ENCODE assay signal across 1 cellular context in the genomic region with DNA sequence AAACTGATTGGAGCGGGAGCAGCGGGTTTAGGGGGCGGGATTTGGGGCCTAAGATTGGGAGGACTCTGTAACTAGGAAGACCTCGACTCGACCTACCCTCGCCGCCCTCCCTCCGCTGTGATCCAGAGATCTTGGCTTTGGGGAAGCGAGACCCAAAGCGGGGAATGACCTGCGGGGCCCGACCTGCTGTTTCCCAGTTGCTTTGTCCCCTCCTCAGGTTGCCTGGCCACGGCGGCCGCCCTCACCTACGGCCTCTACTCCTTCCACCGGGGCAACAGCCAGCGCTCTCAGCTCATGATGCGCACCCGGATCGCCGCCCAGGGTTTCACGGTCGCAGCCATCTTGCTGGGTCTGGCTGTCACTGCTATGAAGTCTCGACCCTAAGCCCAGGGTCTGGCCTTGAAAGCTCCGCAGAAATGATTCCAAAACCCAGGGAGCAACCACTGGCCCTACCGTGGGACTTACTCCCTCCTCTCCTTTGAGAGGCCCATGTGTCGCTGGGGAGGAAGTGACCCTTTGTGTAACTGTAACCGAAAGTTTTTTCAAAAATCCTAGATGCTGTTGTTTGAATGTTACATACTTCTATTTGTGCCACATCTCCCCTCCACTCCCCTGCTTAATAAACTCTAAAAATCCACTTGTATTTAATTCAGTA.
TF ChIP-seq lines count a peak whose summit lies in the region.

No MANE protein-coding gene starts in this region.

TF ChIP-seq in K562, 482 proteins besides CTCF, POLR2A, EP300 and RAD21 (continued from another document and continues in another):
- TF ChIP-seq AFF1 (IDR thresholded peaks at IDR 0.05; ENCODE audit: low read depth in 1 of 2, partially characterized antibody in 2 of 2): no peak
- TF ChIP-seq, protein P1, sequence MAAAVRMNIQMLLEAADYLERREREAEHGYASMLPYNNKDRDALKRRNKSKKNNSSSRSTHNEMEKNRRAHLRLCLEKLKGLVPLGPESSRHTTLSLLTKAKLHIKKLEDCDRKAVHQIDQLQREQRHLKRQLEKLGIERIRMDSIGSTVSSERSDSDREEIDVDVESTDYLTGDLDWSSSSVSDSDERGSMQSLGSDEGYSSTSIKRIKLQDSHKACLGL (CRISPR knock-in tag; IDR thresholded peaks at IDR 0.05; ENCODE audit: borderline replicate concordance, poor library complexity, severe bottlenecking): no peak
- peak; percentile 6; the same call in 1 of the 2 replicates for TF ChIP-seq NBN (IDR thresholded peaks at IDR 0.05; ENCODE audit: low read depth)
- no peak for TF ChIP-seq WHSC1 (IDR thresholded peaks at IDR 0.05; ENCODE audit: low read length)
- no peak for TF ChIP-seq PTTG1 (tag; IDR thresholded peaks at IDR 0.05; ENCODE audit: low read depth)
- TF ChIP-seq LCOR (CRISPR knock-in tag; IDR thresholded peaks at IDR 0.05): peak; percentile 6; the same call in 1 of the 2 replicates
- no peak for TF ChIP-seq ATF7 (IDR thresholded peaks at IDR 0.05)
- TF ChIP-seq TEAD4 (IDR thresholded peaks at IDR 0.05; ENCODE audit: low read length): no peak
- TF ChIP-seq TEAD4 (CRISPR knock-in tag; IDR thresholded peaks at IDR 0.05; ENCODE audit: borderline replicate concordance): no peak
- TF ChIP-seq, protein P2, sequence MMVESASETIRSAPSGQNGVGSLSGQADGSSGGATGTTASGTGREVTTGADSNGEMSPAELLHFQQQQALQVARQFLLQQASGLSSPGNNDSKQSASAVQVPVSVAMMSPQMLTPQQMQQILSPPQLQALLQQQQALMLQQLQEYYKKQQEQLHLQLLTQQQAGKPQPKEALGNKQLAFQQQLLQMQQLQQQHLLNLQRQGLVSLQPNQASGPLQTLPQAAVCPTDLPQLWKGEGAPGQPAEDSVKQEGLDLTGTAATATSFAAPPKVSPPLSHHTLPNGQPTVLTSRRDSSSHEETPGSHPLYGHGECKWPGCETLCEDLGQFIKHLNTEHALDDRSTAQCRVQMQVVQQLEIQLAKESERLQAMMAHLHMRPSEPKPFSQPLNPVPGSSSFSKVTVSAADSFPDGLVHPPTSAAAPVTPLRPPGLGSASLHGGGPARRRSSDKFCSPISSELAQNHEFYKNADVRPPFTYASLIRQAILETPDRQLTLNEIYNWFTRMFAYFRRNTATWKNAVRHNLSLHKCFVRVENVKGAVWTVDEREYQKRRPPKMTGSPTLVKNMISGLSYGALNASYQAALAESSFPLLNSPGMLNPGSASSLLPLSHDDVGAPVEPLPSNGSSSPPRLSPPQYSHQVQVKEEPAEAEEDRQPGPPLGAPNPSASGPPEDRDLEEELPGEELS (CRISPR knock-in tag; IDR thresholded peaks at IDR 0.05; ENCODE audit: borderline replicate concordance): no peak
- no peak for TF ChIP-seq ASH1L (IDR thresholded peaks at IDR 0.05; ENCODE audit: borderline replicate concordance, low read depth, partially characterized antibody)
- TF ChIP-seq TBP (optimal IDR thresholded peaks at IDR 0.05; ENCODE audit: low read depth, low read length): no peak
- TF ChIP-seq NFIC (IDR thresholded peaks at IDR 0.05): no peak
- no peak for TF ChIP-seq PHB (CRISPR knock-in tag; IDR thresholded peaks at IDR 0.05)
- TF ChIP-seq ILF3 (IDR thresholded peaks at IDR 0.05; ENCODE audit: borderline replicate concordance): no peak
- TF ChIP-seq ZNF175 (CRISPR knock-in tag; IDR thresholded peaks at IDR 0.05; ENCODE audit: low read depth): 0 out of 2 replicates have a peak, but pooled peaks have one; percentile 5
- TF ChIP-seq, protein P3, sequence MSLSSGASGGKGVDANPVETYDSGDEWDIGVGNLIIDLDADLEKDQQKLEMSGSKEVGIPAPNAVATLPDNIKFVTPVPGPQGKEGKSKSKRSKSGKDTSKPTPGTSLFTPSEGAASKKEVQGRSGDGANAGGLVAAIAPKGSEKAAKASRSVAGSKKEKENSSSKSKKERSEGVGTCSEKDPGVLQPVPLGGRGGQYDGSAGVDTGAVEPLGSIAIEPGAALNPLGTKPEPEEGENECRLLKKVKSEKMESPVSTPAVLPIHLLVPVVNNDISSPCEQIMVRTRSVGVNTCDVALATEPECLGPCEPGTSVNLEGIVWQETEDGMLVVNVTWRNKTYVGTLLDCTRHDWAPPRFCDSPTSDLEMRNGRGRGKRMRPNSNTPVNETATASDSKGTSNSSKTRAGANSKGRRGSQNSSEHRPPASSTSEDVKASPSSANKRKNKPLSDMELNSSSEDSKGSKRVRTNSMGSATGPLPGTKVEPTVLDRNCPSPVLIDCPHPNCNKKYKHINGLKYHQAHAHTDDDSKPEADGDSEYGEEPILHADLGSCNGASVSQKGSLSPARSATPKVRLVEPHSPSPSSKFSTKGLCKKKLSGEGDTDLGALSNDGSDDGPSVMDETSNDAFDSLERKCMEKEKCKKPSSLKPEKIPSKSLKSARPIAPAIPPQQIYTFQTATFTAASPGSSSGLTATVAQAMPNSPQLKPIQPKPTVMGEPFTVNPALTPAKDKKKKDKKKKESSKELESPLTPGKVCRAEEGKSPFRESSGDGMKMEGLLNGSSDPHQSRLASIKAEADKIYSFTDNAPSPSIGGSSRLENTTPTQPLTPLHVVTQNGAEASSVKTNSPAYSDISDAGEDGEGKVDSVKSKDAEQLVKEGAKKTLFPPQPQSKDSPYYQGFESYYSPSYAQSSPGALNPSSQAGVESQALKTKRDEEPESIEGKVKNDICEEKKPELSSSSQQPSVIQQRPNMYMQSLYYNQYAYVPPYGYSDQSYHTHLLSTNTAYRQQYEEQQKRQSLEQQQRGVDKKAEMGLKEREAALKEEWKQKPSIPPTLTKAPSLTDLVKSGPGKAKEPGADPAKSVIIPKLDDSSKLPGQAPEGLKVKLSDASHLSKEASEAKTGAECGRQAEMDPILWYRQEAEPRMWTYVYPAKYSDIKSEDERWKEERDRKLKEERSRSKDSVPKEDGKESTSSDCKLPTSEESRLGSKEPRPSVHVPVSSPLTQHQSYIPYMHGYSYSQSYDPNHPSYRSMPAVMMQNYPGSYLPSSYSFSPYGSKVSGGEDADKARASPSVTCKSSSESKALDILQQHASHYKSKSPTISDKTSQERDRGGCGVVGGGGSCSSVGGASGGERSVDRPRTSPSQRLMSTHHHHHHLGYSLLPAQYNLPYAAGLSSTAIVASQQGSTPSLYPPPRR (CRISPR knock-in tag; IDR thresholded peaks at IDR 0.05; ENCODE audit: borderline replicate concordance): no peak
- TF ChIP-seq, protein P4, sequence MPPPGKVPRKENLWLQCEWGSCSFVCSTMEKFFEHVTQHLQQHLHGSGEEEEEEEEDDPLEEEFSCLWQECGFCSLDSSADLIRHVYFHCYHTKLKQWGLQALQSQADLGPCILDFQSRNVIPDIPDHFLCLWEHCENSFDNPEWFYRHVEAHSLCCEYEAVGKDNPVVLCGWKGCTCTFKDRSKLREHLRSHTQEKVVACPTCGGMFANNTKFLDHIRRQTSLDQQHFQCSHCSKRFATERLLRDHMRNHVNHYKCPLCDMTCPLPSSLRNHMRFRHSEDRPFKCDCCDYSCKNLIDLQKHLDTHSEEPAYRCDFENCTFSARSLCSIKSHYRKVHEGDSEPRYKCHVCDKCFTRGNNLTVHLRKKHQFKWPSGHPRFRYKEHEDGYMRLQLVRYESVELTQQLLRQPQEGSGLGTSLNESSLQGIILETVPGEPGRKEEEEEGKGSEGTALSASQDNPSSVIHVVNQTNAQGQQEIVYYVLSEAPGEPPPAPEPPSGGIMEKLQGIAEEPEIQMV (tag; conservative IDR thresholded peaks at IDR 0.05; ENCODE audit: low read depth): no peak
- no peak for TF ChIP-seq CBFA2T3 (IDR thresholded peaks at IDR 0.05)
- no peak for TF ChIP-seq ARNT (IDR thresholded peaks at IDR 0.05)
- TF ChIP-seq ZBTB11 (CRISPR knock-in tag; IDR thresholded peaks at IDR 0.05): peak in 1 of 3 experiments; percentile 97; a peak in 2 of 6 replicates
- TF ChIP-seq NELFE (IDR thresholded peaks at IDR 0.05; ENCODE audit: insufficient read depth, insufficient read length): no peak
- TF ChIP-seq MEF2A (IDR thresholded peaks at IDR 0.05; ENCODE audit: control insufficient read depth, low read depth, low read length): no peak
- no peak for TF ChIP-seq DACH1 (IDR thresholded peaks at IDR 0.05; ENCODE audit: partially characterized antibody)
- TF ChIP-seq TAF1 (IDR thresholded peaks at IDR 0.05; ENCODE audit: control insufficient read depth, extremely low read depth, insufficient read depth, low read length, severe bottlenecking): peak; percentile 83
- TF ChIP-seq, protein P5, sequence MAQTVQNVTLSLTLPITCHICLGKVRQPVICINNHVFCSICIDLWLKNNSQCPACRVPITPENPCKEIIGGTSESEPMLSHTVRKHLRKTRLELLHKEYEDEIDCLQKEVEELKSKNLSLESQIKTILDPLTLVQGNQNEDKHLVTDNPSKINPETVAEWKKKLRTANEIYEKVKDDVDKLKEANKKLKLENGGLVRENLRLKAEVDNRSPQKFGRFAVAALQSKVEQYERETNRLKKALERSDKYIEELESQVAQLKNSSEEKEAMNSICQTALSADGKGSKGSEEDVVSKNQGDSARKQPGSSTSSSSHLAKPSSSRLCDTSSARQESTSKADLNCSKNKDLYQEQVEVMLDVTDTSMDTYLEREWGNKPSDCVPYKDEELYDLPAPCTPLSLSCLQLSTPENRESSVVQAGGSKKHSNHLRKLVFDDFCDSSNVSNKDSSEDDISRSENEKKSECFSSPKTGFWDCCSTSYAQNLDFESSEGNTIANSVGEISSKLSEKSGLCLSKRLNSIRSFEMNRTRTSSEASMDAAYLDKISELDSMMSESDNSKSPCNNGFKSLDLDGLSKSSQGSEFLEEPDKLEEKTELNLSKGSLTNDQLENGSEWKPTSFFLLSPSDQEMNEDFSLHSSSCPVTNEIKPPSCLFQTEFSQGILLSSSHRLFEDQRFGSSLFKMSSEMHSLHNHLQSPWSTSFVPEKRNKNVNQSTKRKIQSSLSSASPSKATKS (CRISPR knock-in tag; IDR thresholded peaks at IDR 0.05): no peak
- no peak for TF ChIP-seq ZNF347 (CRISPR knock-in tag; IDR thresholded peaks at IDR 0.05; ENCODE audit: low read depth)
- TF ChIP-seq HDAC3 (IDR thresholded peaks at IDR 0.05; ENCODE audit: borderline replicate concordance, partially characterized antibody): no peak
- 0 out of 2 replicates have a peak, but pooled peaks have one; percentile 3 for TF ChIP-seq ELF4 (CRISPR knock-in tag; IDR thresholded peaks at IDR 0.05)
- TF ChIP-seq CHAMP1 (IDR thresholded peaks at IDR 0.05): no peak
